ENCODE assay signal across 28 cellular contexts in the genomic region with DNA sequence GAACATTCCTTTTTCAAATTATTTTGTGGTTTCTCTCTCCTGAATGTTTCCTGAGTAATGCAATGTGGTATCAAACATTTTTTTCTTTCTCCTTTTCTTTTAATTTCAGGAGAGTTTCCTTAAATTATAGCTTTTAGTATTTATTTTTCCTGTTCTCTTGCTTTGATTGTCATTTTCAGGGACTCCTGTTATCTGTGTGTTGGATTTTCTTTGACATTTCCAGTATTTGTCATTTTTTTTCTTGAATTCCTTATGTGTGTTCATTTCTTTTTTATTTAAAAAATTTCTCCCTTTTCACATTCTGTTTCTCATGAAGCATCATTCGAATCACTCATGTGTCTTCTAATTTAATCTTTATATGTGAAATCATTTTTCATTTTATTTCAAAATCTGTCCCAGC.
"Had no signal": no experiment of that assay in that cellular context is flagged by ENCODE, and none has a peak within 500 bp of the region (broad histone marks: within the 10 kb centered on the region; RNA-seq: fewer than 3 reads in every experiment).

No MANE protein-coding gene starts in this region.

- H3K27ac ChIP-seq: stomach, suprapubic skin, testis, thoracic aorta, thyroid gland, tibial artery, tibial nerve, transverse colon, upper lobe of left lung, upper lobe of right lung, uterus, vagina had no signal

- H3K36me3 ChIP-seq: stomach, suprapubic skin, thoracic aorta, thyroid gland, tibial artery, tibial nerve, transverse colon, upper lobe of left lung, upper lobe of right lung, uterus, vagina had no signal

- H3K27ac Mint-ChIP-seq: stimulated activated effector memory CD8-positive, alpha-beta T cell treated with anti-CD3 and anti-CD28 coated beads, Interleukin-12 subunit alpha, Interleukin-12 subunit beta, amount 100 ng/mL, for 72 hours; stimulated activated memory B cell treated with anti-CD40 and anti-IgM and Interleukin-4, amounts not matched to agents 10 μg/mL and 1 μg/mL and 100 μg/mL, for 72 hours; stimulated activated naive B cell treated with anti-CD40 and anti-IgM and Interleukin-4, amounts not matched to agents 10 μg/mL and 1 μg/mL and 100 μg/mL, for 72 hours; stimulated activated naive CD8-positive, alpha-beta T cell treated with anti-CD3 and anti-CD28 coated beads, Interleukin-15, amount 100 ng/mL, for 72 hours; stimulated activated naive CD8-positive, alpha-beta T cell treated with anti-CD3 and anti-CD28 coated beads, Interleukin-15, Interleukin-2, amounts not matched to agents 100 ng/mL and 50 ng/mL, for 24 hours; type B pancreatic cell had no signal

- DNase-seq: stimulated activated CD4-positive, alpha-beta T cell treated with anti-CD3 and anti-CD28 coated beads, Interleukin-2, amount 100 ng/mL, for 48 hours; stimulated activated CD4-positive, alpha-beta T cell treated with anti-CD3 and anti-CD28 coated beads, Interleukin-4, amount 100 ng/mL, for 1 hour; stimulated activated CD4-positive, alpha-beta T cell treated with anti-CD3 and anti-CD28 coated beads, Interleukin-4, amount 100 ng/mL, for 24 hours; stimulated activated CD4-positive, alpha-beta T cell treated with anti-CD3 and anti-CD28 coated beads, Interleukin-4, amount 100 ng/mL, for 4 hours; stimulated activated CD8-positive, alpha-beta memory T cell treated with anti-CD3 and anti-CD28 coated beads, Interleukin-4, amount 100 ng/mL, for 48 hours; stimulated activated naive B cell treated with anti-CD40 and anti-IgM and Interleukin-4, amounts not matched to agents 10 μg/mL and 1 μg/mL and 100 μg/mL, for 72 hours; stimulated activated naive CD4-positive, alpha-beta T cell; stimulated activated naive CD4-positive, alpha-beta T cell treated with Interleukin-2 at 50 U/mL for 16 hours; stimulated activated naive CD8-positive, alpha-beta T cell treated with anti-CD3 and anti-CD28 coated beads, Interleukin-15, amount 100 ng/mL, for 72 hours; stimulated activated naive CD8-positive, alpha-beta T cell treated with anti-CD3 and anti-CD28 coated beads, Interleukin-15, Interleukin-2, amounts not matched to agents 100 U/mL and 50 U/mL, for 24 hours; substantia nigra; testis; thyroid gland; tibial artery; transverse colon; trophoblast cell; upper lobe of left lung; upper lobe of right lung; uterus had no signal

- H3K4me3 ChIP-seq: stomach, suprapubic skin, testis, thoracic aorta, thyroid gland, tibial artery, tibial nerve, transverse colon, upper lobe of left lung, upper lobe of right lung, uterus, vagina had no signal

- H3K9me3 Mint-ChIP-seq: type B pancreatic cell had no signal

- ATAC-seq: stimulated activated effector memory CD8-positive, alpha-beta T cell treated with anti-CD3 and anti-CD28 coated beads, Interleukin-12 subunit alpha, Interleukin-12 subunit beta, amount 100 ng/mL, for 72 hours; stimulated activated memory B cell treated with anti-CD40 and anti-IgM and Interleukin-4, amounts not matched to agents 10 μg/mL and 1 μg/mL and 100 μg/mL, for 72 hours; stimulated activated naive B cell treated with anti-CD40 and anti-IgM and Interleukin-4, amounts not matched to agents 10 μg/mL and 1 μg/mL and 100 μg/mL, for 72 hours; stimulated activated naive CD8-positive, alpha-beta T cell treated with anti-CD3 and anti-CD28 coated beads, Interleukin-15, amount 100 ng/mL, for 72 hours; stimulated activated naive CD8-positive, alpha-beta T cell treated with anti-CD3 and anti-CD28 coated beads, Interleukin-15, Interleukin-2, amounts not matched to agents 100 U/mL and 50 U/mL, for 24 hours; upper lobe of right lung had no signal

- H3K36me3 Mint-ChIP-seq: stimulated activated effector memory CD8-positive, alpha-beta T cell treated with anti-CD3 and anti-CD28 coated beads, Interleukin-12 subunit alpha, Interleukin-12 subunit beta, amount 100 ng/mL, for 72 hours; stimulated activated memory B cell treated with anti-CD40 and anti-IgM and Interleukin-4, amounts not matched to agents 10 μg/mL and 1 μg/mL and 100 μg/mL, for 72 hours; type B pancreatic cell had no signal

- H3K9me3 ChIP-seq: testis, thyroid gland, upper lobe of right lung, uterus, vagina had no signal

- H3K4me1 ChIP-seq: stomach, suprapubic skin, testis, thyroid gland, tibial artery, tibial nerve, transverse colon, upper lobe of left lung, upper lobe of right lung, uterus, vagina had no signal
